35 cellular contexts compared by ENCODE assay signal in the genomic region with DNA sequence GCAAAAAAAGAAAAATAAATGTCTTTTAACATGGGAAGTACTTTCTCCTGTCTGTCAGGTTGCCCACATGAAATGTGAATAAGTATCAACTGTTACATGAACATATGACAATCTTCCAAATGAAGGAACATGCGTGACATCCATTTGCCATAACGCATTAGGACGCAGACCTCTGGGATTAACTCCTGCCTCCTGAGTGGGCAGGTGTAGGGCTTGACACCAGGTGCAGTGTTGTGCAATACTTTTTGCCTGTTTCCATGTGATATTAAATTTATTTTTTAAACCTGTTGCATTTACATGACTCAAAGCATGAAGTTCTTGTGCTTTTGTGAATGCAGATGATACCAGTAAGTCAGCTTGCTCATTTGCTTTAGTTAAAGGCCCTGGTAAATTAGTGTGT. TPM values are rescaled to one million over a fixed set of nuclear protein-coding genes. Genes with fewer than 3 reads are reported as not detected.
"Had no signal": no experiment of that assay in that cellular context is flagged by ENCODE, and none has a peak within 500 bp of the region (broad histone marks: within the 10 kb centered on the region; RNA-seq: fewer than 3 reads in every experiment).

No MANE protein-coding gene starts in this region.

- H2AFZ ChIP-seq: hepatocyte had no signal

- H3K27me3 ChIP-seq: ascending aorta, breast epithelium, cardiac muscle cell, colonic mucosa, esophagus squamous epithelium, gastroesophageal sphincter, heart right ventricle, hepatocyte had no signal

- H3K4me3 ChIP-seq: ascending aorta, breast epithelium, cardiac muscle cell, colonic mucosa, esophagus squamous epithelium, gastroesophageal sphincter, heart right ventricle, hepatocyte had no signal

- H3K4me1 ChIP-seq: ascending aorta, colonic mucosa had no signal

- H3K9me3 ChIP-seq: ascending aorta, breast epithelium, colonic mucosa, esophagus squamous epithelium, gastroesophageal sphincter, heart right ventricle had no signal

- H3K4me2 ChIP-seq: hepatocyte had no signal

- ATAC-seq: activated CD4-positive, alpha-beta T cell treated with anti-CD3 and anti-CD28 coated beads for 36 hours; activated naive CD4-positive, alpha-beta T cell treated with anti-CD3 and anti-CD28 coated beads, Interleukin-2, amount 50 U/mL, for 72 hours; activated T-cell treated with anti-CD3 and anti-CD28 coated beads, Interleukin-2, amount 50 U/mL, for 72 hours; gastroesophageal sphincter; heart right ventricle had no signal

- H3K27ac ChIP-seq: ascending aorta, breast epithelium, cardiac muscle cell, colonic mucosa, epithelial cell of prostate, esophagus squamous epithelium, gastroesophageal sphincter, heart right ventricle had no signal

- H3K36me3 ChIP-seq: ascending aorta, breast epithelium, cardiac muscle cell, colonic mucosa, esophagus squamous epithelium, gastroesophageal sphincter, heart right ventricle had no signal

- DNase-seq: activated CD4-positive, alpha-beta memory T cell treated with anti-CD3 and anti-CD28 coated beads, Interleukin-2, amount 10 ng/mL, durations not matched to agents 7 days and 5 days; activated CD4-positive, alpha-beta T cell treated with anti-CD3 and anti-CD28 coated beads for 36 hours; activated CD4-positive, alpha-beta T cell treated with anti-CD3 and anti-CD28 coated beads, Interleukin-2, amount 10 ng/mL, durations not matched to agents 7 days and 5 days; activated CD4-positive, alpha-beta T cell treated with anti-CD3 and anti-CD28 coated beads, Interleukin-2, amount 50 U/mL, for 4 hours; activated CD4-positive, CD25-positive, alpha-beta regulatory T cell; activated CD4-positive, CD25-positive, alpha-beta regulatory T cell treated with anti-CD3 and anti-CD28 coated beads, Interleukin-2, amount 50 U/mL, for 72 hours; activated CD8-positive, alpha-beta memory T cell treated with anti-CD3 and anti-CD28 coated beads, Interleukin-2, amount 50 U/mL, for 48 hours; activated gamma-delta T cell; activated naive CD4-positive, alpha-beta T cell; activated naive CD4-positive, alpha-beta T cell treated with anti-CD3 and anti-CD28 coated beads, Interleukin-2, amount 10 ng/mL, durations not matched to agents 7 days and 5 days; activated naive CD8-positive, alpha-beta T cell treated with anti-CD3 and anti-CD28 coated beads, Interleukin-2, amount 10 ng/mL, durations not matched to agents 7 days and 5 days; activated T-cell treated with anti-CD3 and anti-CD28 coated beads for 4 hours; activated T-cell treated with anti-CD3 and anti-CD28 coated beads, Interleukin-2, amount 50 U/mL, for 24 hours; activated T-cell treated with anti-CD3 and anti-CD28 coated beads, Interleukin-2, amount 50 U/mL, for 72 hours; central memory CD4-positive, alpha-beta T cell; cerebellar nuclear complex; colonic mucosa; effector CD8-positive, alpha-beta T cell; esophagus squamous epithelium; foreskin melanocyte; heart right ventricle; T1000 had no signal

RNA-seq across cellular contexts. Expression of a gene that starts 13.7 kb away (rescaled TPM):
- total RNA-seq: ascending aorta, endothelial cell of umbilical vein had no signal

RNA-seq across cellular contexts. Expression of a gene that starts 18.1 kb away (rescaled TPM):
- total RNA-seq: activated CD4-positive, alpha-beta memory T cell treated with anti-CD3 and anti-CD28 coated beads, Interleukin-2, amount 10 ng/mL, durations not matched to agents 7 days and 5 days; activated CD4-positive, alpha-beta T cell treated with anti-CD3 and anti-CD28 coated beads for 36 hours; activated CD4-positive, alpha-beta T cell treated with anti-CD3 and anti-CD28 coated beads, Interleukin-2, amount 10 ng/mL, durations not matched to agents 7 days and 5 days; activated naive CD4-positive, alpha-beta T cell treated with anti-CD3 and anti-CD28 coated beads, Interleukin-2, amount 50 U/mL, for 72 hours; activated naive CD8-positive, alpha-beta T cell treated with anti-CD3 and anti-CD28 coated beads, Interleukin-2, amount 10 ng/mL, durations not matched to agents 7 days and 5 days; activated T-cell treated with anti-CD3 and anti-CD28 coated beads, Interleukin-2, amount 50 U/mL, for 72 hours; ascending aorta; breast epithelium; endothelial cell of umbilical vein; esophagus squamous epithelium; fibroblast of lung; fibroblast of villous mesenchyme; gastroesophageal sphincter had no signal
- polyA plus RNA-seq: cardiac muscle cell, endothelial cell of umbilical vein, esophagus, fibroblast of lung had no signal

RNA-seq across cellular contexts. Expression of a gene that starts 24.4 kb away (rescaled TPM):
- total RNA-seq: activated CD4-positive, alpha-beta memory T cell treated with anti-CD3 and anti-CD28 coated beads, Interleukin-2, amount 10 ng/mL, durations not matched to agents 7 days and 5 days; activated CD4-positive, alpha-beta T cell treated with anti-CD3 and anti-CD28 coated beads for 36 hours; activated CD4-positive, alpha-beta T cell treated with anti-CD3 and anti-CD28 coated beads, Interleukin-2, amount 10 ng/mL, durations not matched to agents 7 days and 5 days; activated naive CD4-positive, alpha-beta T cell treated with anti-CD3 and anti-CD28 coated beads, Interleukin-2, amount 50 U/mL, for 72 hours; activated naive CD8-positive, alpha-beta T cell treated with anti-CD3 and anti-CD28 coated beads, Interleukin-2, amount 10 ng/mL, durations not matched to agents 7 days and 5 days; activated T-cell treated with anti-CD3 and anti-CD28 coated beads, Interleukin-2, amount 50 U/mL, for 72 hours; ascending aorta; breast epithelium; cardiac muscle cell; colonic mucosa; dermis microvascular lymphatic vessel endothelial cell; endothelial cell of umbilical vein; esophagus squamous epithelium; fibroblast of lung; fibroblast of villous mesenchyme; gastroesophageal sphincter; glomerular endothelial cell; heart right ventricle; hepatocyte had no signal
- polyA plus RNA-seq: cardiac muscle cell, endothelial cell of umbilical vein, esophagus, fibroblast of lung, heart right ventricle, hepatocyte had no signal
